ENCODE assay signal across 10 cellular contexts in genomic region chr14:20690848-20691640, GRCh38. TPM values are rescaled to one million over a fixed set of nuclear protein-coding genes. Genes with fewer than 3 reads are reported as not detected.
DNase-seq lines count a peak whose midpoint lies in the region; ATAC-seq, FAIRE-seq and TF ChIP-seq lines count a peak whose summit lies in the region.
"Had no signal": no experiment of that assay in that cellular context is flagged by ENCODE, and none has a peak within 500 bp of the region (broad histone marks: within the 10 kb centered on the region; RNA-seq: fewer than 3 reads in every experiment).

No MANE protein-coding gene starts in this region.

- H3F3A ChIP-seq in DOHH2 (ENCODE audit: control insufficient read depth, insufficient read depth), result no peaks in the 10 kb centered on the region

- peaks cover 0 to 2% of the 10 kb centered on the region in 2 donors for H3K27me3 Mint-ChIP-seq in T-cell

- no peak overlapping the region for H3K27ac ChIP-seq in DOHH2 (ENCODE audit: low read depth, low read length)

- H3K36me3 ChIP-seq in DOHH2 (ENCODE audit: control insufficient read depth, low read length) (no peaks in the 10 kb centered on the region), kidney epithelial cell (ENCODE audit: control insufficient read depth, insufficient read depth, low read length) (no peaks in the 10 kb centered on the region)

- peaks cover 6% of the 10 kb centered on the region; the same call in 1 of the 2 replicates for H3K4me1 ChIP-seq in DOHH2 (ENCODE audit: control insufficient read depth, low read length)

- FAIRE-seq in H54 (lab: Jason Lieb, UNC), result peak; percentile 86

- H3K36me3 Mint-ChIP-seq in T-cell, result no peaks in the 10 kb centered on the region
- H3K36me3 Mint-ChIP-seq: activated naive CD4-positive, alpha-beta T cell treated with anti-CD3 and anti-CD28 coated beads, Interleukin-2, amount 50 U/mL, for 24 hours had no signal

- no peak overlapping the region for H3K27ac Mint-ChIP-seq in T-cell
- H3K27ac Mint-ChIP-seq: activated naive CD4-positive, alpha-beta T cell treated with anti-CD3 and anti-CD28 coated beads, Interleukin-2, amount 50 U/mL, for 24 hours had no signal

- no peak for TF ChIP-seq POLR2A in H54 (IDR thresholded peaks at IDR 0.05; ENCODE audit: low read depth, low read length)

- TF ChIP-seq CTCF in DOHH2 (IDR thresholded peaks at IDR 0.05; ENCODE audit: low read depth, low read length, poor library complexity, severe bottlenecking) (peak; percentile 88), cardiac fibroblast (IDR thresholded peaks at IDR 0.05; ENCODE audit: low read depth, low read length) (peak; percentile 84), kidney epithelial cell (IDR thresholded peaks at IDR 0.05; ENCODE audit: insufficient read depth, low read length, poor library complexity, severe bottlenecking) (peak; percentile 76)

- no peaks in the 10 kb centered on the region for H3K79me2 ChIP-seq in DOHH2 (ENCODE audit: control insufficient read depth, low read length)

- H3K4me1 Mint-ChIP-seq in T-cell, result peaks cover 4 to 6% (median 4%) of the 10 kb centered on the region in 3 donors

- ATAC-seq in T-cell (replicated peaks in 1 of 4) (peak; percentile 84 to 93 (median 88)), GM21528 (IDR thresholded peaks at IDR 0.05; ENCODE audit: low FRiP score, unreplicated experiment) (no peak)

- no peak overlapping the region for H3K4me3 Mint-ChIP-seq in T-cell
- H3K4me3 Mint-ChIP-seq: activated naive CD4-positive, alpha-beta T cell treated with anti-CD3 and anti-CD28 coated beads, Interleukin-2, amount 50 U/mL, for 24 hours had no signal

- POLR2A ChIA-PET in T-cell (lab: Charles Lee), result interaction anchor here in 1 of 2 donors (0.9 to 1.3 kb wide), 2 partner anchors 10 to 362 kb away, joined by 4 to 5 read pairs; no protein-coding TSS in a partner anchor

- no peaks in the 10 kb centered on the region for H3K9me2 ChIP-seq in DOHH2 (replicated peaks; ENCODE audit: control insufficient read depth, low read length)

- no peaks in the 10 kb centered on the region for H3K9me3 ChIP-seq in DOHH2 (ENCODE audit: control insufficient read depth, insufficient read depth, low read length)

- H3K27me3 ChIP-seq in DOHH2 (ENCODE audit: control insufficient read depth, low read length), result peaks cover 4% of the 10 kb centered on the region; the same call in 1 of the 2 replicates
- H3K27me3 ChIP-seq in kidney epithelial cell (ENCODE audit: control insufficient read depth, insufficient read depth, low read length), result no peaks in the 10 kb centered on the region

- DNase-seq in H54 (ENCODE audit: insufficient read length, low spot score) (no peak), NCI-H1694 treated with DMSO at 0.1 percent for 48 hours (lab: John Stamatoyannopoulos, UW) (peak; percentile 91), T-cell (peak in 23 of 34 experiments; percentile 5 to 57 (median 21)), cardiac fibroblast (ENCODE audit: low read depth in 2 of 2) (peak; percentile 83 to 84), kidney epithelial cell (ENCODE audit: low read depth) (no peak)
- peak; percentile 34 for DNase-seq in stimulated activated CD8-positive, alpha-beta memory T cell treated with anti-CD3 and anti-CD28 coated beads, Interleukin-4, amount 100 ng/mL, for 48 hours

- peak overlapping the region; percentile 33; the same call in 1 of the 2 replicates for H3K4me2 ChIP-seq in DOHH2 (ENCODE audit: low read length)

- H3K4me3 ChIP-seq in DOHH2 (ENCODE audit: low read length) (no peak overlapping the region), cardiac fibroblast (replicated peaks in 1 of 2; ENCODE audit: low read depth in 2 of 2, low read length in 2 of 2) (no peak overlapping the region), kidney epithelial cell (ENCODE audit: low read depth, low read length) (no peak overlapping the region)

- no peaks in the 10 kb centered on the region for H3K9me3 Mint-ChIP-seq in T-cell
- H3K9me3 Mint-ChIP-seq: activated naive CD4-positive, alpha-beta T cell treated with anti-CD3 and anti-CD28 coated beads, Interleukin-2, amount 50 U/mL, for 24 hours had no signal

- no peaks in the 10 kb centered on the region for H4K20me1 ChIP-seq in DOHH2 (ENCODE audit: control insufficient read depth, insufficient read depth, low read depth, low read length)

- CTCF ChIA-PET in T-cell (lab: Charles Lee), result interaction anchor here (0.5 to 3.2 kb wide), 32 partner anchors 8 to 364 kb away, joined by 3 to 21 read pairs (median 4); no protein-coding TSS in a partner anchor

RNA-seq across cellular contexts. Expression of gene ANG, which starts 2.5 kb away (rescaled TPM):
- total RNA-seq in T-cell (1 to 10 TPM in 1 of 5 donors, under 1 TPM in 2, not detected in 2; 0.85 to 1.4 (median 0.99) TPM), kidney epithelial cell (0.14 and 1.1 TPM in 2 replicates)

RNA-seq across cellular contexts. Expression of gene RNASE4, which starts 6.7 kb away (rescaled TPM):
- total RNA-seq in T-cell (under 1 TPM in 4 of 5 donors, not detected in 1; 0.46 to 0.86 (median 0.56) TPM), kidney epithelial cell (4.2 and 5.6 TPM in 2 replicates)

RNA-seq across cellular contexts. Expression of gene OR6S1, which starts 49.6 kb away (rescaled TPM):
- total RNA-seq in T-cell (not detected), kidney epithelial cell (not detected in 2 replicates)
- total RNA-seq: urinary bladder had no signal

RNA-seq across cellular contexts. Expression of gene EDDM3A, which starts 54.6 kb away (rescaled TPM):
- total RNA-seq in T-cell, result not detected
- total RNA-seq in kidney epithelial cell, result not detected in 2 replicates
- total RNA-seq: urinary bladder had no signal

Comparison
In these comparisons a context has a peak if more than half of its experiments do, and no peak if none do; other contexts are left out.
1. DNase-seq: peak in NCI-H1694 treated with DMSO at 0.1 percent for 48 hours (single experiment), T-cell (23 of 34), cardiac fibroblast (2 of 2) and stimulated activated CD8-positive, alpha-beta memory T cell treated with anti-CD3 and anti-CD28 coated beads, Interleukin-4, amount 100 ng/mL, for 48 hours (single experiment); none in H54 (single experiment) and kidney epithelial cell (single experiment).
2. Peak in every context shown above with its lines, with median percentiles within 50 percentile points of each other: CTCF ChIP-seq.